In the genomic region with DNA sequence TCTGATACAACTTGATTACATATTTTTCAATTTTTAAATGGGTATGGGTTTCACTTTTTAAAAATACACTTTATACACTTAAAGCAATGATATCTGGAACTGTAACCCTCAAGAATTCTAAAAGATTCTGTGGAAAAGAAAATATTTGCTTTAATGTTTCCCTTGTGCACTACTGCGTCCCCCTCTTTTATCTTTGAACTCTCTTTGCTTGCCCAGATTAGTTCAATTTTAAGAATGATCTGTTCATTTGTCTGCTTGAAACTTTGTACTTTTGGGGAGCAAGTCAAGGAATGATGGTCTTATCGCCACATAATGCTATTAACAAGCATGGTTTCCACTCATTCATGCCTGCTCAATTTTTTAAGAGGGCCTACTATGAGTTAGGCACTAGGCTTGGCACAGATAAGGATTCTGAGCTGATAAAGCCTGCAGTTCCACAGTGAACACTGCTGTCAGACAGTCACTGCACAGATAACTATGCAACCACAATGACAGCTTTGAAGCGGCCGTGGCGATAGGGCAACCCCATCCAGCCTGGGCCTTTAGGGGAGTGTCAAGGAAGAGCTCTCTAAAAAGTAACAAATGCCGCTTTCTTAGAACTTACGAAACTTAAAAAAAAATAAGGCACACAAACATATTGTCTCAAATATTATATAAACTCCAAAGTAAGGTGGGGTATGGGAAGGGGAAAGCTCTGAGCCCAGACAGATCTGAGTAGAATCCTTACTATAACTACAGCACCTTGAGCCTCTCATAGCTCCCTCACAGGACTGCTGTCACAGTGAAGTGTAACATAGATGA, we compare ENCODE assay signal across 9 cellular contexts. TPM values are rescaled to one million over a fixed set of nuclear protein-coding genes. Genes with fewer than 3 reads are reported as not detected.
DNase-seq lines count a peak whose midpoint lies in the region; ATAC-seq, FAIRE-seq and TF ChIP-seq lines count a peak whose summit lies in the region.
"Had no signal": no experiment of that assay in that cellular context is flagged by ENCODE, and none has a peak within 500 bp of the region (broad histone marks: within the 10 kb centered on the region; RNA-seq: fewer than 3 reads in every experiment).

No MANE protein-coding gene starts in this region.

- H3K9ac ChIP-seq in OCI-LY3 (ENCODE audit: low read length) (no peak overlapping the region), iPS-20b (ENCODE audit: low read depth, low read length) (peak overlapping the region; percentile 39; the same call in 1 of the 2 replicates)

- peaks cover 33% of the 10 kb centered on the region; the same call in 1 of the 2 replicates for H3K27me3 ChIP-seq in OCI-LY3 (ENCODE audit: low read depth, low read length)
- H3K27me3 ChIP-seq in iPS-20b (ENCODE audit: insufficient read depth, low read length): no peaks in the 10 kb centered on the region
- H3K27me3 ChIP-seq in testis: no peaks in the 10 kb centered on the region
- H3K27me3 ChIP-seq: adrenal gland had no signal

- H3K36me3 Mint-ChIP-seq in activated T-cell treated with anti-CD3 and anti-CD28 coated beads, Interleukin-2, amount 50 U/mL, for 4 hours (ENCODE audit: insufficient read depth): peaks cover 41% of the 10 kb centered on the region

- H3K9me3 ChIP-seq in OCI-LY3 (ENCODE audit: insufficient read depth, low read length) (no peaks in the 10 kb centered on the region), iPS-20b (ENCODE audit: insufficient read depth, low read depth, low read length) (no peaks in the 10 kb centered on the region), testis (no peaks in the 10 kb centered on the region)
- H3K9me3 ChIP-seq: adrenal gland had no signal

- no peak overlapping the region for H2AFZ ChIP-seq in OCI-LY3 (ENCODE audit: low read depth, low read length)

- H3K79me2 ChIP-seq in OCI-LY3 (ENCODE audit: low read length): no peaks in the 10 kb centered on the region

- H3K36me3 ChIP-seq in OCI-LY3 (replicated peaks; ENCODE audit: low read depth, low read length): no peaks in the 10 kb centered on the region
- no peaks in the 10 kb centered on the region for H3K36me3 ChIP-seq in iPS-20b (ENCODE audit: insufficient read depth, low read depth, low read length)
- H3K36me3 ChIP-seq in testis (ENCODE audit: low read depth, missing control alignments): no peaks in the 10 kb centered on the region
- H3K36me3 ChIP-seq: adrenal gland had no signal

- no peak overlapping the region for H3K27ac ChIP-seq in OCI-LY3 (ENCODE audit: low read length)
- no peak overlapping the region for H3K27ac ChIP-seq in iPS-20b (ENCODE audit: low read length)
- H3K27ac ChIP-seq in testis: no peak overlapping the region

- H3K4me2 ChIP-seq in OCI-LY3 (ENCODE audit: low read length): peak overlapping the region; percentile 83

- H3K9me3 Mint-ChIP-seq in activated T-cell treated with anti-CD3 and anti-CD28 coated beads, Interleukin-2, amount 50 U/mL, for 4 hours: no peaks in the 10 kb centered on the region

- DNase-seq in activated T-cell treated with anti-CD3 and anti-CD28 coated beads, Interleukin-2, amount 50 U/mL, for 4 hours: peak; percentile 53
- DNase-seq in testis (peak; percentile 45), DMS53 (lab: John Stamatoyannopoulos, UW) (no peak), NCI-H510A treated with DMSO at 0.1 percent for 48 hours (lab: John Stamatoyannopoulos, UW) (no peak), H54 (ENCODE audit: insufficient read length, low spot score) (no peak)
- DNase-seq: NCI-H1092 had no signal

- H3K27me3 Mint-ChIP-seq in activated T-cell treated with anti-CD3 and anti-CD28 coated beads, Interleukin-2, amount 50 U/mL, for 4 hours (ENCODE audit: low read depth): no peaks in the 10 kb centered on the region

- H3K4me1 ChIP-seq in OCI-LY3 (ENCODE audit: low read length): peaks cover 47% of the 10 kb centered on the region
- H3K4me1 ChIP-seq in iPS-20b (ENCODE audit: insufficient read depth, low read length): peaks cover 53% of the 10 kb centered on the region
- peaks cover 22% of the 10 kb centered on the region for H3K4me1 ChIP-seq in testis

- ATAC-seq in activated T-cell treated with anti-CD3 and anti-CD28 coated beads, Interleukin-2, amount 50 U/mL, for 4 hours: peak; percentile 66 to 68

- intact Hi-C loops in testis (cut with DNase I; ENCODE audit: low total_unique reads): no loop called here

- no peaks in the 10 kb centered on the region for H3K4me1 Mint-ChIP-seq in activated T-cell treated with anti-CD3 and anti-CD28 coated beads, Interleukin-2, amount 50 U/mL, for 4 hours (ENCODE audit: low read depth)

- FAIRE-seq in H54 (lab: Jason Lieb, UNC): no peak

- 67 to 84% methylated on average over 7 of the region's 7 CpGs for WGBS in testis, 2 donors

- 0 out of 2 replicates have a peak overlapping the region, but pooled peaks have one; percentile 48 for H3K4me3 ChIP-seq in OCI-LY3 (ENCODE audit: low read length)
- no peak overlapping the region for H3K4me3 ChIP-seq in iPS-20b (ENCODE audit: low read length)
- no peak overlapping the region for H3K4me3 ChIP-seq in testis
- H3K4me3 ChIP-seq: adrenal gland had no signal

- H4K20me1 ChIP-seq in OCI-LY3 (ENCODE audit: insufficient read depth, low read length): peaks cover 9% of the 10 kb centered on the region; the same call in 1 of the 2 replicates

- TF ChIP-seq CTCF in OCI-LY3 (IDR thresholded peaks at IDR 0.05; ENCODE audit: low read depth, low read length) (no peak), testis (IDR thresholded peaks at IDR 0.05) (no peak)

- H3K4me3 Mint-ChIP-seq in activated T-cell treated with anti-CD3 and anti-CD28 coated beads, Interleukin-2, amount 50 U/mL, for 4 hours: no peak overlapping the region

- no peak for TF ChIP-seq POLR2A in testis (IDR thresholded peaks at IDR 0.05)
- TF ChIP-seq POLR2A in H54 (IDR thresholded peaks at IDR 0.05; ENCODE audit: low read depth, low read length): no peak

RNA-seq across cellular contexts. Expression of a gene that starts 29.7 kb away (rescaled TPM):
- total RNA-seq in activated T-cell treated with anti-CD3 and anti-CD28 coated beads, Interleukin-2, amount 50 U/mL, for 4 hours: 100 to 1,000 TPM; 481 to 505 (median 485) TPM
- 100 to 1,000 TPM; 104 to 145 TPM for total RNA-seq in testis
- 74.0 TPM for polyA plus RNA-seq in testis (ENCODE audit: insufficient read depth, low read depth, low replicate concordance)

Comparison
In these comparisons a context has a peak if more than half of its experiments do, and no peak if none do; other contexts are left out.
1. DNase-seq: peak in activated T-cell treated with anti-CD3 and anti-CD28 coated beads, Interleukin-2, amount 50 U/mL, for 4 hours (single experiment) and testis (single experiment); none in DMS53 (single experiment), NCI-H510A treated with DMSO at 0.1 percent for 48 hours (single experiment) and H54 (single experiment).